16 cellular contexts compared by ENCODE assay signal in the genomic region with DNA sequence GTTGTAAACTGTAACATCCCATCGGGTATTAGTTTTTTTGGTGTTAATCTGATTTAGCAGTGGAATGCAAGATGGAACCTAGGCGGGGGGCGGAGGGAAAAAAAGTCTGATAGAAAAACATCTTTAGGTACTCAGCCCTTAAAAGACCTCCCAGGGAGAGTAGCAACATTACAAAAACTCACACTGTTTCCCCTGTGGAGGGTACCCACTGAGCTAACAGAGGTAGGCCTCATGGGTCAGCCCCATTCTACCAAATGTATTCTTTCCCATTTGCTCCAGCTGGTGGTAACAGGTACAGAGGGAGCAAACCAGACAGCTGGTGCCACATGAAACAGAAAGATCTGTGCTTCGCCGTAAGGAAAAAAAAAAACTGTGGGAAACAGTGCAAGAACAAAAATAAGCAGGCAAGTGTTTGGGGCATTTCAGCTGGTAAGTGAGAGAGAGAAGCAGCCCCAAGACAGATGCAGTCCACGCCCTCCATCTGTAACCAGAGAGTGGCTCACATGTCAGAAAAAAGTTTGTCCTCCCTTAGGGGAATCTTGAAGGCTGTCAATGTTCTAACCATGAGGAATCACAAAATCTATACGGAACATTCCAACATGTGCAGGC.
DNase-seq lines count a peak whose midpoint lies in the region; ATAC-seq and TF ChIP-seq lines count a peak whose summit lies in the region.
"Had no signal": no experiment of that assay in that cellular context is flagged by ENCODE, and none has a peak within 500 bp of the region (broad histone marks: within the 10 kb centered on the region; RNA-seq: fewer than 3 reads in every experiment).

No MANE protein-coding gene starts in this region.

- TF ChIP-seq CTCF in HEK293 (tag by site-specific recombination; IDR thresholded peaks at IDR 0.05) (no peak), brain (conservative IDR thresholded peaks at IDR 0.05) (no peak)

- H3K27me3 Mint-ChIP-seq in CD8-positive, alpha-beta memory T cell: no peaks in the 10 kb centered on the region
- H3K27me3 Mint-ChIP-seq in brain: no peaks in the 10 kb centered on the region
- peaks cover 0 to 2% (median 0%) of the 10 kb centered on the region in 5 donors for H3K27me3 Mint-ChIP-seq in naive thymus-derived CD4-positive, alpha-beta T cell

- no peak for ATAC-seq in naive thymus-derived CD4-positive, alpha-beta T cell
- ATAC-seq in HG03280 (IDR thresholded peaks at IDR 0.05; ENCODE audit: unreplicated experiment) (no peak), HG03175 (IDR thresholded peaks at IDR 0.05; ENCODE audit: unreplicated experiment) (no peak)
- ATAC-seq: SK-N-SH treated with all-trans-retinoic acid at 6 μM for 48 hours had no signal

- CTCF ChIA-PET in CD8-positive, alpha-beta memory T cell (lab: Charles Lee): no interaction called here
- CTCF ChIA-PET in HEK293 (lab: Yijun Ruan, JAX): no interaction called here
- CTCF ChIA-PET in naive thymus-derived CD4-positive, alpha-beta T cell (lab: Charles Lee): interaction anchor here (0.7 kb wide), 1 partner anchor 295 kb away, joined by 3 read pairs; no protein-coding TSS in a partner anchor

- H3K27me3 ChIP-seq in CD8-positive, alpha-beta memory T cell (ENCODE audit: insufficient read depth, low read length, poor library complexity, severe bottlenecking): no peaks in the 10 kb centered on the region
- no peaks in the 10 kb centered on the region for H3K27me3 ChIP-seq in naive thymus-derived CD4-positive, alpha-beta T cell (ENCODE audit: control insufficient read depth in 2 of 2, insufficient read depth in 2 of 2, low read length in 2 of 2)
- H3K27me3 ChIP-seq: BLaER1 treated with 17β-estradiol and CSF1 and Interleukin-3, amounts not matched to agents 10 nM and 100 nM; gastroesophageal sphincter; upper lobe of left lung had no signal

- no peak overlapping the region for H3K4me3 ChIP-seq in CD8-positive, alpha-beta memory T cell (ENCODE audit: low read length)
- H3K4me3 ChIP-seq in HEK293 (ENCODE audit: low read depth, low read length): no peak overlapping the region
- H3K4me3 ChIP-seq in naive thymus-derived CD4-positive, alpha-beta T cell (ENCODE audit: low read length): no peak overlapping the region
- H3K4me3 ChIP-seq: BLaER1 treated with 17β-estradiol and CSF1 and Interleukin-3, amounts not matched to agents 10 nM and 100 nM; gastroesophageal sphincter; upper lobe of left lung had no signal

- no peak overlapping the region for H3K27ac ChIP-seq in CD8-positive, alpha-beta memory T cell (ENCODE audit: low read depth, low read length)
- no peak overlapping the region for H3K27ac ChIP-seq in HEK293 (ENCODE audit: extremely low read depth, low read depth, low read length)
- no peak overlapping the region for H3K27ac ChIP-seq in naive thymus-derived CD4-positive, alpha-beta T cell (ENCODE audit: low read depth, low read length)
- H3K27ac ChIP-seq: BLaER1 treated with 17β-estradiol and CSF1 and Interleukin-3, amounts not matched to agents 10 nM and 100 nM had no signal

- POLR2A ChIA-PET in CD8-positive, alpha-beta memory T cell (lab: Charles Lee): no interaction called here
- POLR2A ChIA-PET in HEK293 (lab: Yijun Ruan, JAX): interaction anchor here (1.6 kb wide), 1 partner anchor 66 kb away, joined by 4 read pairs; a partner anchor contains a TSS
- POLR2A ChIA-PET in naive thymus-derived CD4-positive, alpha-beta T cell (lab: Charles Lee): no interaction called here

- H3K36me3 ChIP-seq in CD8-positive, alpha-beta memory T cell (ENCODE audit: insufficient read depth, low read length): no peaks in the 10 kb centered on the region
- no peaks in the 10 kb centered on the region for H3K36me3 ChIP-seq in HEK293 (ENCODE audit: control insufficient read depth in 2 of 2, insufficient read depth in 1 of 2, low read length in 2 of 2)
- no peaks in the 10 kb centered on the region for H3K36me3 ChIP-seq in naive thymus-derived CD4-positive, alpha-beta T cell (ENCODE audit: control insufficient read depth in 2 of 3, insufficient read depth in 3 of 3, low read length in 3 of 3)
- H3K36me3 ChIP-seq: BLaER1 treated with 17β-estradiol and CSF1 and Interleukin-3, amounts not matched to agents 10 nM and 100 nM; gastroesophageal sphincter; upper lobe of left lung had no signal

- H3K4me1 ChIP-seq in CD8-positive, alpha-beta memory T cell (ENCODE audit: insufficient read depth, low read length): peaks cover 7% of the 10 kb centered on the region
- H3K4me1 ChIP-seq in HEK293 (ENCODE audit: control insufficient read depth, insufficient read depth, low read length): peaks cover 8% of the 10 kb centered on the region; the same call in 1 of the 2 replicates
- H3K4me1 ChIP-seq in naive thymus-derived CD4-positive, alpha-beta T cell (ENCODE audit: control insufficient read depth in 2 of 2, insufficient read depth in 2 of 2, low read length in 2 of 2): peaks cover 0 to 12% of the 10 kb centered on the region in 2 donors

- no peak overlapping the region for H3K4me3 Mint-ChIP-seq in CD8-positive, alpha-beta memory T cell
- H3K4me3 Mint-ChIP-seq in brain: no peak overlapping the region
- peak overlapping the region in 4 of 10 donors; percentile 16 to 53 (median 42) for H3K4me3 Mint-ChIP-seq in naive thymus-derived CD4-positive, alpha-beta T cell

- H3K4me1 Mint-ChIP-seq in CD8-positive, alpha-beta memory T cell: peaks cover 17 to 24% (median 24%) of the 10 kb centered on the region in 3 donors
- peaks cover 59% of the 10 kb centered on the region for H3K4me1 Mint-ChIP-seq in brain
- peaks cover 11 to 34% (median 26%) of the 10 kb centered on the region in 7 donors for H3K4me1 Mint-ChIP-seq in naive thymus-derived CD4-positive, alpha-beta T cell

- H3K9me3 Mint-ChIP-seq in CD8-positive, alpha-beta memory T cell: no peaks in the 10 kb centered on the region
- no peaks in the 10 kb centered on the region for H3K9me3 Mint-ChIP-seq in brain
- no peaks in the 10 kb centered on the region for H3K9me3 Mint-ChIP-seq in naive thymus-derived CD4-positive, alpha-beta T cell

- H3K27ac Mint-ChIP-seq in CD8-positive, alpha-beta memory T cell: peak overlapping the region in 5 of 8 donors; percentile 5 to 81 (median 38)
- peak overlapping the region in 3 of 5 experiments; percentile 26 to 65 (median 62) for H3K27ac Mint-ChIP-seq in brain
- peak overlapping the region; percentile 31 to 92 (median 81) for H3K27ac Mint-ChIP-seq in naive thymus-derived CD4-positive, alpha-beta T cell

- DNase-seq in CD8-positive, alpha-beta memory T cell: no peak
- no peak for DNase-seq in naive thymus-derived CD4-positive, alpha-beta T cell
- DNase-seq in ACHN (no peak), GM03348 (ENCODE audit: low spot score) (no peak)
- DNase-seq: central memory CD4-positive, alpha-beta T cell; NCI-H1092; NCI-H446 treated with DMSO at 0.1 percent for 48 hours; OCI-M1; upper lobe of left lung had no signal

- intact Hi-C loops in naive thymus-derived CD4-positive, alpha-beta T cell (cut with micrococcal nuclease): loop anchor here in 1 of 2 donors (5.0 kb wide), 1 partner anchor 67 kb away; a partner anchor contains a TSS

- in situ Hi-C loops in ACHN (cut with HindIII; ENCODE audit: low pct_ligation_motif_present, low pct_unique_long_range_greater_than_20kb, low sequenced_read_pairs): no loop called here

- H3K9me3 ChIP-seq in CD8-positive, alpha-beta memory T cell (ENCODE audit: low read length): no peaks in the 10 kb centered on the region
- no peaks in the 10 kb centered on the region for H3K9me3 ChIP-seq in HEK293 (ENCODE audit: control insufficient read depth, insufficient read depth, low read depth, low read length)
- H3K9me3 ChIP-seq in naive thymus-derived CD4-positive, alpha-beta T cell (ENCODE audit: control insufficient read depth in 2 of 3, low read length in 3 of 3): no peaks in the 10 kb centered on the region
- H3K9me3 ChIP-seq: BLaER1 treated with 17β-estradiol and CSF1 and Interleukin-3, amounts not matched to agents 10 nM and 100 nM; gastroesophageal sphincter; upper lobe of left lung had no signal

- H3K36me3 Mint-ChIP-seq in CD8-positive, alpha-beta memory T cell: peaks cover 0 to 4% (median 0%) of the 10 kb centered on the region in 3 donors
- no peaks in the 10 kb centered on the region for H3K36me3 Mint-ChIP-seq in brain
- peaks cover 0 to 10% (median 0%) of the 10 kb centered on the region in 5 donors for H3K36me3 Mint-ChIP-seq in naive thymus-derived CD4-positive, alpha-beta T cell

TF ChIP-seq in HEK293, 187 proteins besides CTCF, POLR2A, EP300 and RAD21:
- TF ChIP-seq ZNF416 (tag by site-specific recombination; IDR thresholded peaks at IDR 0.05) (no peak), BCL11B (tag by site-specific recombination; IDR thresholded peaks at IDR 0.05; ENCODE audit: low read depth) (no peak), ZNF169 (tag by site-specific recombination; IDR thresholded peaks at IDR 0.05) (no peak), ZFP41 (tag by site-specific recombination; IDR thresholded peaks at IDR 0.05; ENCODE audit: borderline replicate concordance) (no peak), ZNF76 (tag by site-specific recombination; IDR thresholded peaks at IDR 0.05; ENCODE audit: borderline replicate concordance, low read depth) (no peak), ZNF391 (tag by site-specific recombination; IDR thresholded peaks at IDR 0.05; ENCODE audit: borderline replicate concordance, low read depth) (no peak), ZNF629 (tag by site-specific recombination; IDR thresholded peaks at IDR 0.05) (no peak), ZIC2 (tag by site-specific recombination; IDR thresholded peaks at IDR 0.05) (peak; percentile 88), GLIS1 (tag by site-specific recombination; IDR thresholded peaks at IDR 0.05) (peak; percentile 38; the same call in 1 of the 2 replicates), ZNF571 (tag by site-specific recombination; IDR thresholded peaks at IDR 0.05) (no peak), KLF16 (tag by site-specific recombination; IDR thresholded peaks at IDR 0.05) (no peak), ZNF785 (tag by site-specific recombination; IDR thresholded peaks at IDR 0.05) (no peak), ZNF37A (tag by site-specific recombination; IDR thresholded peaks at IDR 0.05) (no peak), ZNF211 (tag by site-specific recombination; IDR thresholded peaks at IDR 0.05; ENCODE audit: low read depth) (no peak), ZFP3 (tag by site-specific recombination; IDR thresholded peaks at IDR 0.05; ENCODE audit: low read depth) (no peak)
